In genomic region chr10:43299579-43299978, GRCh38 we compare ENCODE assay signal across 13 cellular contexts. TPM values are rescaled to one million over a fixed set of nuclear protein-coding genes. Genes with fewer than 3 reads are reported as not detected.
DNase-seq lines count a peak whose midpoint lies in the region; ATAC-seq, FAIRE-seq and TF ChIP-seq lines count a peak whose summit lies in the region.
"Had no signal": no experiment of that assay in that cellular context is flagged by ENCODE, and none has a peak within 500 bp of the region (broad histone marks: within the 10 kb centered on the region; RNA-seq: fewer than 3 reads in every experiment).

No MANE protein-coding gene starts in this region.

- peaks cover 4% of the 10 kb centered on the region for H3K9me3 Mint-ChIP-seq in activated CD8-positive, alpha-beta memory T cell treated with anti-CD3 and anti-CD28 coated beads, Interleukin-2, amount 10 ng/mL, durations not matched to agents 7 days and 5 days (ENCODE audit: low read depth)
- peaks cover 4% of the 10 kb centered on the region for H3K9me3 Mint-ChIP-seq in activated naive CD8-positive, alpha-beta T cell treated with anti-CD3 and anti-CD28 coated beads, Interleukin-2, amount 50 U/mL, for 24 hours

- H3K4me3 Mint-ChIP-seq in activated CD8-positive, alpha-beta memory T cell treated with anti-CD3 and anti-CD28 coated beads, Interleukin-2, amount 10 ng/mL, durations not matched to agents 7 days and 5 days, result no peak overlapping the region
- no peak overlapping the region for H3K4me3 Mint-ChIP-seq in activated naive CD8-positive, alpha-beta T cell treated with anti-CD3 and anti-CD28 coated beads, Interleukin-2, amount 50 U/mL, for 24 hours

- DNase-seq in T follicular helper cell (ENCODE audit: low read depth), result peak; percentile 20
- DNase-seq in activated CD8-positive, alpha-beta memory T cell treated with anti-CD3 and anti-CD28 coated beads, Interleukin-2, amount 10 ng/mL, durations not matched to agents 7 days and 5 days, result peak; percentile 86
- peak; percentile 38 for DNase-seq in activated naive CD8-positive, alpha-beta T cell treated with anti-CD3 and anti-CD28 coated beads, Interleukin-2, amount 50 U/mL, for 24 hours
- DNase-seq in stimulated activated CD4-positive, alpha-beta T cell treated with anti-CD3 and anti-CD28 coated beads, Interleukin-4, amount 100 ng/mL, for 1 hour, result peak; percentile 44
- no peak for DNase-seq in GM12892 (ENCODE audit: insufficient read length)
- no peak for DNase-seq in HCEC 1CT
- no peak for DNase-seq in SKM-1 treated with dmso at 0.1 percent for 144 hours (lab: John Stamatoyannopoulos, UW; ENCODE audit: unreplicated experiment)
- no peak for DNase-seq in KG1 (lab: John Stamatoyannopoulos, UW)
- DNase-seq: cortex of kidney, mammary epithelial cell, pancreas had no signal

- TF ChIP-seq POLR2A in GM12892 (IDR thresholded peaks at IDR 0.05; ENCODE audit: low read depth, low read length), result no peak

- peaks cover 7% of the 10 kb centered on the region for H3K27me3 Mint-ChIP-seq in activated CD8-positive, alpha-beta memory T cell treated with anti-CD3 and anti-CD28 coated beads, Interleukin-2, amount 10 ng/mL, durations not matched to agents 7 days and 5 days
- H3K27me3 Mint-ChIP-seq in activated naive CD8-positive, alpha-beta T cell treated with anti-CD3 and anti-CD28 coated beads, Interleukin-2, amount 50 U/mL, for 24 hours, result peaks cover 3% of the 10 kb centered on the region

- FAIRE-seq in GM12892 (lab: Jason Lieb, UNC), result no peak
- FAIRE-seq: pancreas had no signal

- peak overlapping the region; percentile 82 for H3K27ac Mint-ChIP-seq in activated CD8-positive, alpha-beta memory T cell treated with anti-CD3 and anti-CD28 coated beads, Interleukin-2, amount 10 ng/mL, durations not matched to agents 7 days and 5 days
- peak overlapping the region; percentile 70 for H3K27ac Mint-ChIP-seq in activated naive CD8-positive, alpha-beta T cell treated with anti-CD3 and anti-CD28 coated beads, Interleukin-2, amount 50 U/mL, for 24 hours

- peaks cover 51% of the 10 kb centered on the region for H3K4me1 Mint-ChIP-seq in activated CD8-positive, alpha-beta memory T cell treated with anti-CD3 and anti-CD28 coated beads, Interleukin-2, amount 10 ng/mL, durations not matched to agents 7 days and 5 days
- H3K4me1 Mint-ChIP-seq in activated naive CD8-positive, alpha-beta T cell treated with anti-CD3 and anti-CD28 coated beads, Interleukin-2, amount 50 U/mL, for 24 hours, result peaks cover 39% of the 10 kb centered on the region

- CTCF ChIA-PET in activated CD8-positive, alpha-beta memory T cell treated with anti-CD3 and anti-CD28 coated beads, Interleukin-2, amount 10 ng/mL, durations not matched to agents 7 days and 5 days (lab: Charles Lee), result interaction anchor here (0.9 to 1.4 kb wide), 6 partner anchors 8 to 81 kb away, joined by 3 to 5 read pairs (median 4); partner anchors contain the start of gene RASGEF1A

- ATAC-seq in activated CD8-positive, alpha-beta memory T cell treated with anti-CD3 and anti-CD28 coated beads, Interleukin-2, amount 10 ng/mL, durations not matched to agents 7 days and 5 days, result peak; percentile 82
- ATAC-seq in activated naive CD8-positive, alpha-beta T cell treated with anti-CD3 and anti-CD28 coated beads, Interleukin-2, amount 50 U/mL, for 24 hours, result peak; percentile 74
- ATAC-seq: Panc1, pancreas had no signal

- peaks cover 17% of the 10 kb centered on the region for H3K36me3 Mint-ChIP-seq in activated CD8-positive, alpha-beta memory T cell treated with anti-CD3 and anti-CD28 coated beads, Interleukin-2, amount 10 ng/mL, durations not matched to agents 7 days and 5 days
- H3K36me3 Mint-ChIP-seq in activated naive CD8-positive, alpha-beta T cell treated with anti-CD3 and anti-CD28 coated beads, Interleukin-2, amount 50 U/mL, for 24 hours (ENCODE audit: low read depth), result no peaks in the 10 kb centered on the region

RNA-seq across cellular contexts. Expression of gene RASGEF1A, which starts 32.7 kb away (rescaled TPM):
- total RNA-seq in activated CD8-positive, alpha-beta memory T cell treated with anti-CD3 and anti-CD28 coated beads, Interleukin-2, amount 10 ng/mL, durations not matched to agents 7 days and 5 days, result 1 to 10 TPM; 3.2 to 4.2 TPM
- 0.11 TPM for polyA plus RNA-seq in GM12892 (2012; ENCODE audit: missing spikeins)
- total RNA-seq: HT1080 had no signal

Comparison
In these comparisons a context has a peak if more than half of its experiments do, and no peak if none do; other contexts are left out.
1. DNase-seq: peak in T follicular helper cell (single experiment), activated CD8-positive, alpha-beta memory T cell treated with anti-CD3 and anti-CD28 coated beads, Interleukin-2, amount 10 ng/mL, durations not matched to agents 7 days and 5 days (single experiment), activated naive CD8-positive, alpha-beta T cell treated with anti-CD3 and anti-CD28 coated beads, Interleukin-2, amount 50 U/mL, for 24 hours (single experiment) and stimulated activated CD4-positive, alpha-beta T cell treated with anti-CD3 and anti-CD28 coated beads, Interleukin-4, amount 100 ng/mL, for 1 hour (single experiment); none in GM12892 (single experiment), HCEC 1CT (single experiment), SKM-1 treated with dmso at 0.1 percent for 144 hours (single experiment) and KG1 (single experiment).